ENCODE assay signal across 2 cellular contexts in genomic region chr3:168089179-168089771, GRCh38.
TF ChIP-seq lines count a peak whose summit lies in the region.

No MANE protein-coding gene starts in this region.

TF ChIP-seq in IMR-90, 13 proteins besides CTCF, POLR2A, EP300 and RAD21:
- no peak for TF ChIP-seq RFX5 (IDR thresholded peaks at IDR 0.05; ENCODE audit: low read depth, low read length)
- no peak for TF ChIP-seq USF2 (IDR thresholded peaks at IDR 0.05; ENCODE audit: low read depth, low read length)
- no peak for TF ChIP-seq SMC3 (IDR thresholded peaks at IDR 0.05; ENCODE audit: low read depth, low read length)
- TF ChIP-seq MXI1 (IDR thresholded peaks at IDR 0.05; ENCODE audit: borderline replicate concordance, low read depth, low read length), result no peak
- TF ChIP-seq FOS (IDR thresholded peaks at IDR 0.05; ENCODE audit: low read depth, low read length), result no peak
- no peak for TF ChIP-seq BHLHE40 (IDR thresholded peaks at IDR 0.05; ENCODE audit: low read depth, low read length)
- no peak for TF ChIP-seq CEBPB (IDR thresholded peaks at IDR 0.05; ENCODE audit: low read depth, low read length)
- TF ChIP-seq CHD1 (IDR thresholded peaks at IDR 0.05; ENCODE audit: low read depth, low read length), result no peak
- no peak for TF ChIP-seq MAZ (IDR thresholded peaks at IDR 0.05; ENCODE audit: borderline replicate concordance, low read depth, low read length)
- no peak for TF ChIP-seq ELK1 (IDR thresholded peaks at IDR 0.05; ENCODE audit: borderline replicate concordance, low read depth, low read length)
- no peak for TF ChIP-seq MAFK (IDR thresholded peaks at IDR 0.05; ENCODE audit: low read depth, low read length)
- no peak for TF ChIP-seq RCOR1 (IDR thresholded peaks at IDR 0.05; ENCODE audit: insufficient replicate concordance, low read length)

TF ChIP-seq in GM12878, 131 proteins besides CTCF, POLR2A, EP300 and RAD21:
- no peak for TF ChIP-seq POLR2AphosphoS5 (IDR thresholded peaks at IDR 0.05; ENCODE audit: low read length)
- TF ChIP-seq HDAC6 (IDR thresholded peaks at IDR 0.05; ENCODE audit: unreplicated experiment), result no peak
- TF ChIP-seq, protein P1, sequence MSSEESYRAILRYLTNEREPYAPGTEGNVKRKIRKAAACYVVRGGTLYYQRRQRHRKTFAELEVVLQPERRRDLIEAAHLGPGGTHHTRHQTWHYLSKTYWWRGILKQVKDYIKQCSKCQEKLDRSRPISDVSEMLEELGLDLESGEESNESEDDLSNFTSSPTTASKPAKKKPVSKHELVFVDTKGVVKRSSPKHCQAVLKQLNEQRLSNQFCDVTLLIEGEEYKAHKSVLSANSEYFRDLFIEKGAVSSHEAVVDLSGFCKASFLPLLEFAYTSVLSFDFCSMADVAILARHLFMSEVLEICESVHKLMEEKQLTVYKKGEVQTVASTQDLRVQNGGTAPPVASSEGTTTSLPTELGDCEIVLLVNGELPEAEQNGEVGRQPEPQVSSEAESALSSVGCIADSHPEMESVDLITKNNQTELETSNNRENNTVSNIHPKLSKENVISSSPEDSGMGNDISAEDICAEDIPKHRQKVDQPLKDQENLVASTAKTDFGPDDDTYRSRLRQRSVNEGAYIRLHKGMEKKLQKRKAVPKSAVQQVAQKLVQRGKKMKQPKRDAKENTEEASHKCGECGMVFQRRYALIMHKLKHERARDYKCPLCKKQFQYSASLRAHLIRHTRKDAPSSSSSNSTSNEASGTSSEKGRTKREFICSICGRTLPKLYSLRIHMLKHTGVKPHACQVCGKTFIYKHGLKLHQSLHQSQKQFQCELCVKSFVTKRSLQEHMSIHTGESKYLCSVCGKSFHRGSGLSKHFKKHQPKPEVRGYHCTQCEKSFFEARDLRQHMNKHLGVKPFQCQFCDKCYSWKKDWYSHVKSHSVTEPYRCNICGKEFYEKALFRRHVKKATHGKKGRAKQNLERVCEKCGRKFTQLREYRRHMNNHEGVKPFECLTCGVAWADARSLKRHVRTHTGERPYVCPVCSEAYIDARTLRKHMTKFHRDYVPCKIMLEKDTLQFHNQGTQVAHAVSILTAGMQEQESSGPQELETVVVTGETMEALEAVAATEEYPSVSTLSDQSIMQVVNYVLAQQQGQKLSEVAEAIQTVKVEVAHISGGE (CRISPR knock-in tag; IDR thresholded peaks at IDR 0.05), result no peak
- no peak for TF ChIP-seq ZBTB4 (CRISPR knock-in tag; IDR thresholded peaks at IDR 0.05)
- no peak for TF ChIP-seq JUND (IDR thresholded peaks at IDR 0.05; ENCODE audit: low read depth, low read length)
- no peak for TF ChIP-seq RBBP5 (conservative IDR thresholded peaks at IDR 0.05)
- peak; percentile 24; the same call in 1 of the 2 replicates for TF ChIP-seq RUNX3 (IDR thresholded peaks at IDR 0.05; ENCODE audit: low read length)
- 0 out of 2 replicates have a peak, but pooled peaks have one; percentile 15 for TF ChIP-seq SMARCA5 (IDR thresholded peaks at IDR 0.05)
TF ChIP-seq in GM12878: peak in this region for 2.
